ENCODE assay signal across 29 cellular contexts in the genomic region with DNA sequence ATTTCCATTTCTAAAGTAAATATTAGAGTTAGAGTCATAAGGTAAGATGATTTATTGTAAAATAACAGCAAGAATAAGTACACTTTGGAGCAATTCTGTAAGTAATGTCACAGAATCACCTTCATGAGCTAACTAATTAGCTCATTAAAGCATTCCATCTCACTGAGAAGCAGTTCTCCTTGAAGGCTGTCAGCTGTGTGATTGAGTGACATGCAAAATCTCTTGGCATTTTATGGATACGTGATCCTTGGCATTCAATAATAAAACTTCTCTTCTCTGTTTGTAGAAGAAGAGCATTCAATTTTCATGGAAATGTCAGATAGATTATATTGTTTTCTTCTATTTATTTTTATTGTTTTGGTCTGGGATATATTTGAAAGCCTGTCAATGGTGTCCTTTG.
DNase-seq lines count a peak whose midpoint lies in the region; TF ChIP-seq lines count a peak whose summit lies in the region.
"Had no signal": no experiment of that assay in that cellular context is flagged by ENCODE, and none has a peak within 500 bp of the region (broad histone marks: within the 10 kb centered on the region; RNA-seq: fewer than 3 reads in every experiment).

No MANE protein-coding gene starts in this region.

- H3K9me2 ChIP-seq in neural cell (ENCODE audit: insufficient read depth, low read length) (no peaks in the 10 kb centered on the region), Karpas-422 (replicated peaks; ENCODE audit: insufficient read depth, low read length) (no peaks in the 10 kb centered on the region)

- H3K27ac ChIP-seq in neural cell (ENCODE audit: low read length) = no peak overlapping the region
- no peak overlapping the region for H3K27ac ChIP-seq in Karpas-422 (ENCODE audit: low read length)
- H3K27ac ChIP-seq: 22Rv1; A549; BLaER1; BLaER1 treated with 17β-estradiol and CSF1 and Interleukin-3, amounts not matched to agents 10 nM and 100 nM; C4-2B had no signal

- no peaks in the 10 kb centered on the region for H3K79me2 ChIP-seq in neural cell (replicated peaks; ENCODE audit: insufficient read depth, low read length)
- no peaks in the 10 kb centered on the region for H3K79me2 ChIP-seq in Karpas-422 (ENCODE audit: low read length)

- no peak overlapping the region for H2AFZ ChIP-seq in neural cell (ENCODE audit: low read depth, low read length)
- no peak overlapping the region for H2AFZ ChIP-seq in Karpas-422 (ENCODE audit: low read length)

- DNase-seq in HEK293T (ENCODE audit: extremely low spot score) = no peak
- DNase-seq in HuH-7 (ENCODE audit: low spot score) = no peak
- DNase-seq in Karpas-422 = no peak
- DNase-seq: 8988T; ACHN; AML-193; BE2C; C1 segment of cervical spinal cord; Caco-2; Calu3; CD4-positive, alpha-beta memory T cell; CD4-positive, alpha-beta T cell; CD4-positive, CD25-positive, alpha-beta regulatory T cell; CD8-positive, alpha-beta memory T cell; CD8-positive, alpha-beta T cell; COR-L47; DMS 273 treated with DMSO at 0.1 percent for 48 hours; DMS153; DMS53; DMS79; DMS79 treated with DMSO at 0.1 percent for 48 hours; DND-41; EL had no signal

- no peaks in the 10 kb centered on the region for H3K27me3 ChIP-seq in neural cell (ENCODE audit: insufficient read depth, low read depth, low read length)
- H3K27me3 ChIP-seq in Karpas-422 (ENCODE audit: low read length) = no peaks in the 10 kb centered on the region
- H3K27me3 ChIP-seq: BE2C; BLaER1; BLaER1 treated with 17β-estradiol and CSF1 and Interleukin-3, amounts not matched to agents 10 nM and 100 nM had no signal

- CTCF ChIA-PET in HEK293T (lab: Yijun Ruan, JAX) = no interaction called here

- no peak for TF ChIP-seq CTCF in neural cell (IDR thresholded peaks at IDR 0.05; ENCODE audit: poor library complexity, severe bottlenecking)

- TF ChIP-seq RAD21 in neural cell (conservative IDR thresholded peaks at IDR 0.05) = no peak

- no peaks in the 10 kb centered on the region for H3K9me3 ChIP-seq in neural cell (ENCODE audit: low read length)
- no peaks in the 10 kb centered on the region for H3K9me3 ChIP-seq in Karpas-422 (ENCODE audit: low read length)
- H3K9me3 ChIP-seq: A549; BE2C; BLaER1; BLaER1 treated with 17β-estradiol and CSF1 and Interleukin-3, amounts not matched to agents 10 nM and 100 nM; Caco-2 had no signal

- H3K4me3 ChIP-seq in neural cell (ENCODE audit: low read length) (peak overlapping the region; percentile 14), Karpas-422 (ENCODE audit: low read length) (no peak overlapping the region)
- H3K4me3 ChIP-seq: A549; BLaER1; BLaER1 treated with 17β-estradiol and CSF1 and Interleukin-3, amounts not matched to agents 10 nM and 100 nM had no signal

- no peaks in the 10 kb centered on the region for H3F3A ChIP-seq in neural cell (ENCODE audit: insufficient read depth, low read length, poor library complexity, severe bottlenecking)

- H4K20me1 ChIP-seq in neural cell (ENCODE audit: insufficient read depth) = no peaks in the 10 kb centered on the region
- H4K20me1 ChIP-seq in Karpas-422 (ENCODE audit: insufficient read depth, low read depth, low read length) = no peaks in the 10 kb centered on the region
- H4K20me1 ChIP-seq: BLaER1; BLaER1 treated with 17β-estradiol and CSF1 and Interleukin-3, amounts not matched to agents 10 nM and 100 nM had no signal

- TF ChIP-seq EP300 in neural cell (conservative IDR thresholded peaks at IDR 0.05; ENCODE audit: poor library complexity, severe bottlenecking) = peak; percentile 90

- H3K4me1 ChIP-seq in Karpas-422 (ENCODE audit: low read length) = no peaks in the 10 kb centered on the region
- H3K4me1 ChIP-seq: A549; BE2C; BLaER1; BLaER1 treated with 17β-estradiol and CSF1 and Interleukin-3, amounts not matched to agents 10 nM and 100 nM; Caco-2 had no signal

- no peak overlapping the region for H3K9ac ChIP-seq in neural cell (ENCODE audit: low read length)
- H3K9ac ChIP-seq in Karpas-422 (ENCODE audit: low read length) = no peak overlapping the region
- H3K9ac ChIP-seq: BLaER1; BLaER1 treated with 17β-estradiol and CSF1 and Interleukin-3, amounts not matched to agents 10 nM and 100 nM had no signal

- peak overlapping the region; percentile 34 for H3K4me2 ChIP-seq in neural cell (ENCODE audit: low read length)
- no peak overlapping the region for H3K4me2 ChIP-seq in Karpas-422 (ENCODE audit: low read depth, low read length, poor library complexity, severe bottlenecking)
- H3K4me2 ChIP-seq: A549; BLaER1; BLaER1 treated with 17β-estradiol and CSF1 and Interleukin-3, amounts not matched to agents 10 nM and 100 nM had no signal

- no peaks in the 10 kb centered on the region for H3K36me3 ChIP-seq in neural cell (ENCODE audit: insufficient read depth, low read length)
- no peaks in the 10 kb centered on the region for H3K36me3 ChIP-seq in Karpas-422 (ENCODE audit: insufficient read depth, low read length)
- H3K36me3 ChIP-seq: BE2C; BLaER1; BLaER1 treated with 17β-estradiol and CSF1 and Interleukin-3, amounts not matched to agents 10 nM and 100 nM had no signal

- POLR2A ChIA-PET in HEK293T (lab: Yijun Ruan, JAX) = no interaction called here

TF ChIP-seq in HEK293T, 16 proteins besides CTCF, POLR2A, EP300 and RAD21:
- TF ChIP-seq, protein P1, sequence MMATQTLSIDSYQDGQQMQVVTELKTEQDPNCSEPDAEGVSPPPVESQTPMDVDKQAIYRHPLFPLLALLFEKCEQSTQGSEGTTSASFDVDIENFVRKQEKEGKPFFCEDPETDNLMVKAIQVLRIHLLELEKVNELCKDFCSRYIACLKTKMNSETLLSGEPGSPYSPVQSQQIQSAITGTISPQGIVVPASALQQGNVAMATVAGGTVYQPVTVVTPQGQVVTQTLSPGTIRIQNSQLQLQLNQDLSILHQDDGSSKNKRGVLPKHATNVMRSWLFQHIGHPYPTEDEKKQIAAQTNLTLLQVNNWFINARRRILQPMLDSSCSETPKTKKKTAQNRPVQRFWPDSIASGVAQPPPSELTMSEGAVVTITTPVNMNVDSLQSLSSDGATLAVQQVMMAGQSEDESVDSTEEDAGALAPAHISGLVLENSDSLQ (IDR thresholded peaks at IDR 0.05) = peak; percentile 21; the same call in 1 of the 2 replicates
- no peak for TF ChIP-seq FOXK2 (IDR thresholded peaks at IDR 0.05)

TF ChIP-seq in neural cell, 6 proteins besides CTCF, POLR2A, EP300 and RAD21:
- TF ChIP-seq POLR2AphosphoS5 (IDR thresholded peaks at IDR 0.05) = peak; percentile 57
- TF ChIP-seq SMC3 (conservative IDR thresholded peaks at IDR 0.05; ENCODE audit: poor library complexity) = no peak
